Comparison of ENCODE assay signal across 17 cellular contexts in genomic region chr5:172749881-172750608, GRCh38. TPM values are rescaled to one million over a fixed set of nuclear protein-coding genes. Genes with fewer than 3 reads are reported as not detected.
DNase-seq lines count a peak whose midpoint lies in the region; ATAC-seq, FAIRE-seq and TF ChIP-seq lines count a peak whose summit lies in the region.
"Had no signal": no experiment of that assay in that cellular context is flagged by ENCODE, and none has a peak within 500 bp of the region (broad histone marks: within the 10 kb centered on the region; RNA-seq: fewer than 3 reads in every experiment).

No MANE protein-coding gene starts in this region.

- H3K4ac ChIP-seq in neuronal stem cell (ENCODE audit: low read length): no peak overlapping the region

- ATAC-seq in Right ventricle myocardium inferior: peak; percentile 44
- ATAC-seq in left cardiac atrium: peak; percentile 43 to 63
- ATAC-seq: activated T-cell treated with anti-CD3 and anti-CD28 coated beads, Interleukin-2, amount 50 U/mL, for 4 hours; foreskin keratinocyte had no signal

- no peak for TF ChIP-seq POLR2A in GM12892 (IDR thresholded peaks at IDR 0.05; ENCODE audit: low read depth, low read length)

- H3K36me3 ChIP-seq in neuronal stem cell (replicated peaks in 1 of 2; ENCODE audit: control insufficient read depth in 2 of 2, insufficient read depth in 2 of 2, low read length in 2 of 2): no peaks in the 10 kb centered on the region

- WGBS in neuronal stem cell (ENCODE audit: extremely low coverage in 2 of 2, insufficient read length in 2 of 2, insufficient replicate concordance in 1 of 2), 2 donors: no CpG with 5 or more reads among the region's 19 CpGs

- H2AK5ac ChIP-seq in neuronal stem cell (ENCODE audit: low read depth, low read length): no peak overlapping the region

- H4K91ac ChIP-seq in neuronal stem cell (ENCODE audit: low read depth, low read length, poor library complexity): no peak overlapping the region

- H4K8ac ChIP-seq in neuronal stem cell (ENCODE audit: low read depth, low read length): no peak overlapping the region

- no peak overlapping the region for H2BK12ac ChIP-seq in neuronal stem cell (ENCODE audit: low read length)

- H3K9me3 ChIP-seq in neuronal stem cell (replicated peaks in 1 of 2; ENCODE audit: control insufficient read depth in 2 of 2, insufficient read depth in 1 of 2, low read depth in 1 of 2, low read length in 2 of 2): peaks cover 4 to 12% of the 10 kb centered on the region in 2 donors

- DNase-seq in Right ventricle myocardium inferior (ENCODE audit: missing footprints) (no peak), cardiac septum (ENCODE audit: low spot score) (no peak), left cardiac atrium (peak; percentile 63), neuronal stem cell (ENCODE audit: low spot score) (no peak), NCI-H1105 treated with DMSO at 0.1 percent for 48 hours (lab: John Stamatoyannopoulos, UW) (no peak), NCI-H1436 treated with DMSO at 0.1 percent for 48 hours (lab: John Stamatoyannopoulos, UW) (no peak), NCI-H1417 treated with DMSO at 0.1 percent for 48 hours (lab: John Stamatoyannopoulos, UW) (no peak), GM12892 (ENCODE audit: insufficient read length) (no peak)
- DNase-seq: activated B cell treated with CpG ODN at 0.5 μM for 24 hours; activated T-cell treated with anti-CD3 and anti-CD28 coated beads, Interleukin-2, amount 50 U/mL, for 4 hours; DMS79; foreskin keratinocyte; MV-4-11; NCI-H69; SHP77 treated with DMSO at 0.1 percent for 48 hours; stimulated activated CD4-positive, alpha-beta T cell treated with anti-CD3 and anti-CD28 coated beads, Interleukin-12 subunit alpha, Interleukin-12 subunit beta, amount 100 ng/mL, for 4 hours had no signal

- H3K14ac ChIP-seq in neuronal stem cell (ENCODE audit: low read length): no peak overlapping the region

- H3K4me2 ChIP-seq in neuronal stem cell (ENCODE audit: insufficient read depth, low read length, poor library complexity, severe bottlenecking): no peak overlapping the region

- H2BK15ac ChIP-seq in neuronal stem cell (ENCODE audit: low read length): no peak overlapping the region

- intact Hi-C loops in Right ventricle myocardium inferior (cut with DNase I) (loop anchor here (2.0 to 10.0 kb wide), 2 partner anchors 33 to 485 kb away; partner anchors contain the start of gene NKX2-5), cardiac septum (cut with DNase I) (loop anchor here (1.0 kb wide), 1 partner anchor 16 kb away; no protein-coding TSS in a partner anchor), left cardiac atrium (cut with DNase I) (loop anchor here in 1 of 2 donors (1.0 kb wide), 1 partner anchor 16 kb away; no protein-coding TSS in a partner anchor)

- peaks cover 0 to 5% (median 0%) of the 10 kb centered on the region in 3 experiments for H3K27me3 ChIP-seq in neuronal stem cell (ENCODE audit: control insufficient read depth in 3 of 3, insufficient read depth in 3 of 3, low read depth in 1 of 3, low read length in 3 of 3)

- no peak overlapping the region for H2BK5ac ChIP-seq in neuronal stem cell (ENCODE audit: low read length)

- no peak overlapping the region for H3K9ac ChIP-seq in neuronal stem cell (ENCODE audit: low read depth, low read length, poor library complexity)

- no peak overlapping the region for H3K4me3 ChIP-seq in neuronal stem cell (ENCODE audit: low read length in 2 of 2)

- no peak overlapping the region for H3K18ac ChIP-seq in neuronal stem cell (ENCODE audit: low read length)

- no peak overlapping the region for H3K23ac ChIP-seq in neuronal stem cell (ENCODE audit: low read depth, low read length, poor library complexity)

- H2BK120ac ChIP-seq in neuronal stem cell (ENCODE audit: low read depth, low read length): no peak overlapping the region

- no peak for FAIRE-seq in GM12892 (lab: Jason Lieb, UNC)
- FAIRE-seq: A204.1 had no signal

- no peaks in the 10 kb centered on the region for H3K79me1 ChIP-seq in neuronal stem cell (ENCODE audit: low read depth, low read length)

- H3K27ac ChIP-seq in neuronal stem cell (replicated peaks; ENCODE audit: low read length): no peak overlapping the region
- H3K27ac ChIP-seq: foreskin keratinocyte had no signal

- H2AFZ ChIP-seq in neuronal stem cell (ENCODE audit: low read length): peak overlapping the region; percentile 30

- peaks cover 2 to 3% of the 10 kb centered on the region in 2 donors for H3K4me1 ChIP-seq in neuronal stem cell (ENCODE audit: control insufficient read depth in 2 of 2, insufficient read depth in 1 of 2, low read depth in 1 of 2, low read length in 2 of 2)
- H3K4me1 ChIP-seq: foreskin keratinocyte had no signal

RNA-seq across cellular contexts. Expression of gene DUSP1, which starts 20.9 kb away (rescaled TPM):
- 103 TPM for total RNA-seq in Right ventricle myocardium inferior
- total RNA-seq in cardiac septum: 49.9 TPM
- 100 to 1,000 TPM; 126 to 228 TPM for total RNA-seq in left cardiac atrium
- polyA plus RNA-seq in neuronal stem cell (2013, experiment 1 of 2): 10.2 TPM
- polyA plus RNA-seq in neuronal stem cell (2013, experiment 2 of 2): 10.0 TPM
- 4.0 TPM for polyA plus RNA-seq in GM12892 (2012; ENCODE audit: missing spikeins)
